ENCODE assay signal across 8 cellular contexts in genomic region chr3:58237940-58238681, GRCh38. TPM values are rescaled to one million over a fixed set of nuclear protein-coding genes. Genes with fewer than 3 reads are reported as not detected.
A peak's percentile ranks its signal among the peaks of the same experiment; 100 is the strongest.
DNase-seq lines count a peak whose midpoint lies in the region; ATAC-seq lines count a peak whose summit lies in the region.

No MANE protein-coding gene starts in this region.

- peak overlapping the region; percentile 94 for H3K4me3 ChIP-seq in Karpas-422 (ENCODE audit: low read length)
- peak overlapping the region; percentile 81 for H3K4me3 ChIP-seq in ectodermal cell (ENCODE audit: insufficient read depth, low read depth, low read length)

- H3K4me2 ChIP-seq in Karpas-422 (ENCODE audit: low read depth, low read length, poor library complexity, severe bottlenecking), result peak overlapping the region; percentile 97

- H3K9me3 ChIP-seq in Karpas-422 (ENCODE audit: low read length), result no peaks in the 10 kb centered on the region
- no peaks in the 10 kb centered on the region for H3K9me3 ChIP-seq in ectodermal cell (ENCODE audit: control insufficient read depth, low read length)

- ATAC-seq in GM21529 (IDR thresholded peaks at IDR 0.05; ENCODE audit: unreplicated experiment), result peak; percentile 33

- peaks cover 29% of the 10 kb centered on the region for H3K79me2 ChIP-seq in Karpas-422 (ENCODE audit: low read length)

- H2AFZ ChIP-seq in Karpas-422 (ENCODE audit: low read length), result peak overlapping the region; percentile 90

- DNase-seq in Daoy (ENCODE audit: low read depth) (peak; percentile 17), Karpas-422 (peak; percentile 79), medulla oblongata (ENCODE audit: extremely low spot score) (peak; percentile 71), NCI-H526 treated with DMSO at 0.1 percent for 48 hours (lab: John Stamatoyannopoulos, UW) (no peak)
- DNase-seq in activated CD4-positive, alpha-beta T cell treated with anti-CD3 and anti-CD28 coated beads, Interleukin-2, amount 50 U/mL, for 1 hour, result peak; percentile 56
- peak; percentile 34 for DNase-seq in stimulated activated CD8-positive, alpha-beta memory T cell treated with anti-CD3 and anti-CD28 coated beads, Interleukin-12 subunit alpha, Interleukin-12 subunit beta, amount 100 ng/mL, for 1 hour (ENCODE audit: low read depth)

- no peaks in the 10 kb centered on the region for H4K20me1 ChIP-seq in Karpas-422 (ENCODE audit: insufficient read depth, low read depth, low read length)

- peak overlapping the region; percentile 87 for H3K9ac ChIP-seq in Karpas-422 (ENCODE audit: low read length)

- H3K36me3 ChIP-seq in Karpas-422 (ENCODE audit: insufficient read depth, low read length), result no peaks in the 10 kb centered on the region
- no peaks in the 10 kb centered on the region for H3K36me3 ChIP-seq in ectodermal cell (ENCODE audit: control insufficient read depth, insufficient read depth, low read length)

- H3K27ac ChIP-seq in Karpas-422 (ENCODE audit: low read length), result peak overlapping the region; percentile 45; the same call in 1 of the 2 replicates
- H3K27ac ChIP-seq in ectodermal cell (ENCODE audit: insufficient read depth, low read depth, low read length, poor library complexity, severe bottlenecking), result no peak overlapping the region

- H3K27me3 ChIP-seq in Karpas-422 (ENCODE audit: low read length) (no peaks in the 10 kb centered on the region), ectodermal cell (ENCODE audit: control insufficient read depth, insufficient read depth, low read length, poor library complexity, severe bottlenecking) (peaks cover 52% of the 10 kb centered on the region)

- H3K4me1 ChIP-seq in Karpas-422 (ENCODE audit: low read length) (peaks cover 22% of the 10 kb centered on the region), ectodermal cell (ENCODE audit: control insufficient read depth, insufficient read depth, low read length) (no peaks in the 10 kb centered on the region)

- no peaks in the 10 kb centered on the region for H3K9me2 ChIP-seq in Karpas-422 (replicated peaks; ENCODE audit: insufficient read depth, low read length)

- WGBS in ectodermal cell, 2 experiments, result 0 to 1% methylated on average over 54 of the region's 54 CpGs

RNA-seq across cellular contexts. Expression of gene ABHD6, which starts 0.5 kb away (rescaled TPM):
- total RNA-seq in Daoy (2014; rRNA removed; shearing (Covaris generic)), result 5.1 and 6.2 TPM in 2 replicates
- 11.8 and 12.2 TPM in 2 replicates for total RNA-seq in Karpas-422 (2014; rRNA removed; shearing (Covaris generic); ENCODE audit: low replicate concordance)
- 18.8 TPM for polyA plus RNA-seq in ectodermal cell (2013, experiment 1 of 4)
- polyA plus RNA-seq in ectodermal cell (2013, experiment 2 of 4), result 17.6 TPM
- polyA plus RNA-seq in ectodermal cell (2013, experiment 3 of 4), result 16.7 TPM
- polyA plus RNA-seq in ectodermal cell (2013, experiment 4 of 4), result 17.8 TPM

RNA-seq across cellular contexts. Expression of gene DNASE1L3, which starts 27.3 kb away (rescaled TPM):
- not detected in 2 replicates for total RNA-seq in Daoy (2014; rRNA removed; shearing (Covaris generic))
- total RNA-seq in Karpas-422 (2014; rRNA removed; shearing (Covaris generic); ENCODE audit: low replicate concordance), result not detected in 2 replicates
- polyA plus RNA-seq in ectodermal cell (2013, experiment 1 of 4), result not detected
- not detected for polyA plus RNA-seq in ectodermal cell (2013, experiment 2 of 4)
- not detected for polyA plus RNA-seq in ectodermal cell (2013, experiment 3 of 4)
- not detected for polyA plus RNA-seq in ectodermal cell (2013, experiment 4 of 4)
